ENCODE assay signal across 1 cellular context in the genomic region with DNA sequence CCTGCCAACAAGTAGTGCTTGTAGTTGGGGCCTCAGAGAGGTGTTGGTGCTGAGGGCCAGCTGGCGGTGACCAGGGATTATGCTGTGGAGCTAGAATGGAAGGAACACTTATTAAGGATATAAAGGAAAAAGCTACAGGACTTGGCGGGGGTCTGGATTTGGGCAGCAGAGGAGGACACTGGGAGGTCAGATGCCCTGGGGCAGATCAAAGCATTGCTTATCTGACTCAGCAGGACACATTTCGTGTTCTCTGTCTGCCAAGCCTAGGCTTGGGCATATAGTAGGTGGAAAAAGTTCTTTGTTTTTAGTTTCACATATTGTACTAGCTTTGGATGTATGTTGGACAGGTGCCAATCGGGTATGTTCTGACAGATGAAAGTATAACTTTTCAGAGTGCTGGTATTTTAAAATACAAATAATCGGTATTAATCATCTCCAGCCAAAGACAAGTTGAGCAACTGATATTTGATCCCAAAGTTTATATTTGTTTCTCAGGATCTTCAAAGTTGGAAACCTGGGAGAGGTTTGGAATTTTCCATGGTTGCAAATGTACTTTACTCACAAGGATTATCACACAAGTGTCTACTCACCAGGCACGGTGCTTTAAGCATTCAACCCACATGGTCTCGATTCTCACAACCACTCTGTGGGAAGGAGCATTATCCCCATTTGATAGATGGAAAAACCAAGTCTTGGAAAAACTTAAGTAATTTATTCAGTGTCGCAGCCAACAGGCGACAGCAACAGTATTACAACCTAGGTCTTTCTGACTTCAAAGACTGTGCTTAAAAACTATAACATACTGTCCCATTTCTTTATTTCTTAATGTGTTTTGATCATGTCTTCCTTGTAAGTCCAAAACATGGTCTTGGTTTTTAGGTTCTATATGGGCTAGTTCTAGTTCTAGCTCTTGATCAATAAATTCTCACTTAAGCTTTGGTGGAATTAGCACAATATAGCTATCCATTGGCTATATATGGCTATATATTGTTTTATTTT.
A peak's percentile ranks its signal among the peaks of the same experiment; 100 is the strongest.
TF ChIP-seq lines count a peak whose summit lies in the region.

No MANE protein-coding gene starts in this region.

TF ChIP-seq in HepG2, 621 proteins besides CTCF, POLR2A, EP300 and RAD21 (continued from another document and continues in another):
- TF ChIP-seq ZNF407 (CRISPR knock-in tag; IDR thresholded peaks at IDR 0.05; ENCODE audit: not compliant biosample characterization) = no peak
- TF ChIP-seq, protein P1, sequence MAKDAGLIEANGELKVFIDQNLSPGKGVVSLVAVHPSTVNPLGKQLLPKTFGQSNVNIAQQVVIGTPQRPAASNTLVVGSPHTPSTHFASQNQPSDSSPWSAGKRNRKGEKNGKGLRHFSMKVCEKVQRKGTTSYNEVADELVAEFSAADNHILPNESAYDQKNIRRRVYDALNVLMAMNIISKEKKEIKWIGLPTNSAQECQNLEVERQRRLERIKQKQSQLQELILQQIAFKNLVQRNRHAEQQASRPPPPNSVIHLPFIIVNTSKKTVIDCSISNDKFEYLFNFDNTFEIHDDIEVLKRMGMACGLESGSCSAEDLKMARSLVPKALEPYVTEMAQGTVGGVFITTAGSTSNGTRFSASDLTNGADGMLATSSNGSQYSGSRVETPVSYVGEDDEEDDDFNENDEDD (CRISPR knock-in tag; IDR thresholded peaks at IDR 0.05; ENCODE audit: borderline replicate concordance) = no peak
- TF ChIP-seq, protein P2, sequence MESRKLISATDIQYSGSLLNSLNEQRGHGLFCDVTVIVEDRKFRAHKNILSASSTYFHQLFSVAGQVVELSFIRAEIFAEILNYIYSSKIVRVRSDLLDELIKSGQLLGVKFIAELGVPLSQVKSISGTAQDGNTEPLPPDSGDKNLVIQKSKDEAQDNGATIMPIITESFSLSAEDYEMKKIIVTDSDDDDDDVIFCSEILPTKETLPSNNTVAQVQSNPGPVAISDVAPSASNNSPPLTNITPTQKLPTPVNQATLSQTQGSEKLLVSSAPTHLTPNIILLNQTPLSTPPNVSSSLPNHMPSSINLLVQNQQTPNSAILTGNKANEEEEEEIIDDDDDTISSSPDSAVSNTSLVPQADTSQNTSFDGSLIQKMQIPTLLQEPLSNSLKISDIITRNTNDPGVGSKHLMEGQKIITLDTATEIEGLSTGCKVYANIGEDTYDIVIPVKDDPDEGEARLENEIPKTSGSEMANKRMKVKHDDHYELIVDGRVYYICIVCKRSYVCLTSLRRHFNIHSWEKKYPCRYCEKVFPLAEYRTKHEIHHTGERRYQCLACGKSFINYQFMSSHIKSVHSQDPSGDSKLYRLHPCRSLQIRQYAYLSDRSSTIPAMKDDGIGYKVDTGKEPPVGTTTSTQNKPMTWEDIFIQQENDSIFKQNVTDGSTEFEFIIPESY (CRISPR knock-in tag; IDR thresholded peaks at IDR 0.05) = no peak
- no peak for TF ChIP-seq GRHL1 (CRISPR knock-in tag; conservative IDR thresholded peaks at IDR 0.05)
- TF ChIP-seq SNAI1 (CRISPR knock-in tag; IDR thresholded peaks at IDR 0.05; ENCODE audit: borderline replicate concordance) = no peak
- TF ChIP-seq REL (CRISPR knock-in tag; conservative IDR thresholded peaks at IDR 0.05) = no peak
- TF ChIP-seq PAWR (CRISPR knock-in tag; IDR thresholded peaks at IDR 0.05; ENCODE audit: borderline replicate concordance) = no peak
- TF ChIP-seq ZBTB26 (CRISPR knock-in tag; IDR thresholded peaks at IDR 0.05; ENCODE audit: borderline replicate concordance) = no peak
- no peak for TF ChIP-seq SCMH1 (CRISPR knock-in tag; IDR thresholded peaks at IDR 0.05; ENCODE audit: borderline replicate concordance)
- TF ChIP-seq HOXA5 (CRISPR knock-in tag; IDR thresholded peaks at IDR 0.05) = no peak
- no peak for TF ChIP-seq CEBPZ (IDR thresholded peaks at IDR 0.05; ENCODE audit: low read length)
- TF ChIP-seq, protein P3, sequence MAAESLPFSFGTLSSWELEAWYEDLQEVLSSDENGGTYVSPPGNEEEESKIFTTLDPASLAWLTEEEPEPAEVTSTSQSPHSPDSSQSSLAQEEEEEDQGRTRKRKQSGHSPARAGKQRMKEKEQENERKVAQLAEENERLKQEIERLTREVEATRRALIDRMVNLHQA (CRISPR knock-in tag; IDR thresholded peaks at IDR 0.05) = no peak
- TF ChIP-seq ZSCAN25 (CRISPR knock-in tag; IDR thresholded peaks at IDR 0.05) = no peak
- 0 out of 2 replicates have a peak, but pooled peaks have one; percentile 53 for TF ChIP-seq HNF4G (IDR thresholded peaks at IDR 0.05; ENCODE audit: borderline replicate concordance, low read depth, low read length)
- TF ChIP-seq HNF4G (CRISPR knock-in tag; IDR thresholded peaks at IDR 0.05; ENCODE audit: borderline replicate concordance, low read depth) = no peak
- no peak for TF ChIP-seq RARA (CRISPR knock-in tag; IDR thresholded peaks at IDR 0.05)
- no peak for TF ChIP-seq ZHX2 (IDR thresholded peaks at IDR 0.05; ENCODE audit: low read depth)
- no peak for TF ChIP-seq ZHX2 (CRISPR knock-in tag; IDR thresholded peaks at IDR 0.05; ENCODE audit: borderline replicate concordance)
- TF ChIP-seq CHD4 (IDR thresholded peaks at IDR 0.05; ENCODE audit: borderline replicate concordance, low read length) = peak; percentile 98
